Comparison of ENCODE assay signal across 8 cellular contexts in genomic region chr12:68451261-68452091, GRCh38.
DNase-seq lines count a peak whose midpoint lies in the region; ATAC-seq, FAIRE-seq and TF ChIP-seq lines count a peak whose summit lies in the region.

No MANE protein-coding gene starts in this region.

- H3K23me2 ChIP-seq in H9 (ENCODE audit: insufficient read length, low read depth, low read length, poor library complexity, severe bottlenecking) = no peaks in the 10 kb centered on the region

- TF ChIP-seq CTCF in GM13977 (IDR thresholded peaks at IDR 0.05; ENCODE audit: extremely low read depth, insufficient read depth, missing control alignments) (no peak), spleen (IDR thresholded peaks at IDR 0.05 in 8 of 11, conservative IDR thresholded peaks at IDR 0.05 in 3 of 11) (no peak), H9 (conservative IDR thresholded peaks at IDR 0.05) (no peak)

- no peaks in the 10 kb centered on the region for H3K9me3 ChIP-seq in spleen
- no peaks in the 10 kb centered on the region for H3K9me3 ChIP-seq in H9 (ENCODE audit: control insufficient read depth, low read depth, low read length)

- peaks cover 33 to 47% of the 10 kb centered on the region in 2 experiments for H3K4me1 Mint-ChIP-seq in H9

- in situ Hi-C loops in GM13977 (cut with MboI; ENCODE audit: low pct_unique_long_range_greater_than_20kb, low sequenced_read_pairs, unreplicated experiment) = no loop called here

- H3K18ac ChIP-seq in H9 (ENCODE audit: insufficient read length, low read depth, low read length) = no peak overlapping the region

- H3K79me2 ChIP-seq in H9 (ENCODE audit: insufficient read depth, low read length) = no peaks in the 10 kb centered on the region

- no peak overlapping the region for H4K8ac ChIP-seq in H9 (replicated peaks; ENCODE audit: insufficient read length, low read depth, low read length)

- peaks cover 36 to 98% (median 89%) of the 10 kb centered on the region in 6 donors for H3K4me1 ChIP-seq in spleen
- H3K4me1 ChIP-seq in H9 (ENCODE audit: insufficient read depth, low read length) = peaks cover 15% of the 10 kb centered on the region; the same call in 1 of the 2 replicates

- TF ChIP-seq POLR2A in spleen (IDR thresholded peaks at IDR 0.05) = no peak

- no peak overlapping the region for H3K56ac ChIP-seq in H9 (ENCODE audit: insufficient read length, low read depth, low read length)

- no peaks in the 10 kb centered on the region for H4K20me1 ChIP-seq in H9 (ENCODE audit: control insufficient read depth, insufficient read depth, insufficient read length)

- 6 to 16% (median 14%) methylated on average over 7 of the region's 7 CpGs for WGBS in spleen, 5 donors
- whole genome bisulfite sequencing in H9 (ENCODE audit: extremely low coverage, insufficient read length, low lambda C conversion rate) = no CpG with 5 or more reads among the region's 7 CpGs

- H2BK5ac ChIP-seq in H9 (ENCODE audit: insufficient read length, low read length) = no peak overlapping the region

- H3K4me3 Mint-ChIP-seq in H9 = no peak overlapping the region

- H3K36me3 ChIP-seq in spleen = no peaks in the 10 kb centered on the region

- peak; percentile 25 for DNase-seq in GM13977 (ENCODE audit: low spot score)
- DNase-seq in Kasumi-1 (lab: John Stamatoyannopoulos, UW) = peak; percentile 29 to 33
- DNase-seq in activated CD8-positive, alpha-beta memory T cell treated with anti-CD3 and anti-CD28 coated beads for 48 hours (ENCODE audit: low read depth in 2 of 3, low spot score in 2 of 3) = peak in 2 of 3 experiments; percentile 18 to 20
- DNase-seq in germinal center (ENCODE audit: low spot score) = peak; percentile 23
- DNase-seq in spleen = no peak
- DNase-seq in urothelium cell line (ENCODE audit: low spot score) = no peak
- DNase-seq in H9 = no peak

- H3K9ac ChIP-seq in H9 (ENCODE audit: extremely low read depth, insufficient read length, low read length) = no peak overlapping the region

- peaks cover 0 to 4% of the 10 kb centered on the region in 2 experiments; a peak in 2 of 5 replicates for H3K9me3 Mint-ChIP-seq in H9

- no peak overlapping the region for H4K91ac ChIP-seq in H9 (ENCODE audit: insufficient read length, low read depth, low read length)

- no peak overlapping the region for H2BK120ac ChIP-seq in H9 (ENCODE audit: low read depth, low read length, poor library complexity, severe bottlenecking)

- H3K27me3 ChIP-seq in spleen (replicated peaks in 1 of 7) (no peaks in the 10 kb centered on the region), H9 (ENCODE audit: insufficient read depth, low read length) (no peaks in the 10 kb centered on the region)

- H3K27ac ChIP-seq in spleen (peak overlapping the region; percentile 69 to 87 (median 76)), H9 (ENCODE audit: insufficient read length, low read depth, low read length) (no peak overlapping the region)

- H3K79me1 ChIP-seq in H9 (ENCODE audit: insufficient read depth, low read depth, low read length, poor library complexity, severe bottlenecking) = no peaks in the 10 kb centered on the region

- no peak overlapping the region for H2AFZ ChIP-seq in H9 (ENCODE audit: low read length)

- no peak overlapping the region for H3K4me2 ChIP-seq in H9 (ENCODE audit: insufficient read depth, insufficient read length, low read length)

- H2BK15ac ChIP-seq in H9 (ENCODE audit: low read depth, low read length) = no peak overlapping the region

- H3K23ac ChIP-seq in H9 (ENCODE audit: insufficient read length, low read depth, low read length) = no peak overlapping the region

- intact Hi-C loops in spleen (cut with DNase I; ENCODE audit: low total_unique reads) = no loop called here

- H4K5ac ChIP-seq in H9 (ENCODE audit: insufficient read length, low read depth, low read length) = no peak overlapping the region

- peak; percentile 71 for ATAC-seq in GM21619 (IDR thresholded peaks at IDR 0.05; ENCODE audit: unreplicated experiment)

- H3K36me3 Mint-ChIP-seq in H9 (ENCODE audit: insufficient read depth in 1 of 3, low read depth in 3 of 3) = peaks cover 0 to 4% (median 4%) of the 10 kb centered on the region in 3 experiments; a peak in 2 of 7 replicates

- peak overlapping the region in 6 of 8 donors; percentile 1 to 55 (median 12) for H3K4me3 ChIP-seq in spleen

- no peak overlapping the region for H3K27ac Mint-ChIP-seq in H9

- no peak overlapping the region for H2AK5ac ChIP-seq in H9 (ENCODE audit: insufficient read length, low read length)

- H3K4ac ChIP-seq in H9 (ENCODE audit: low read depth, low read length) = no peak overlapping the region

- no peak for FAIRE-seq in urothelium cell line (lab: Jason Lieb, UNC)

- no peak overlapping the region for H2BK20ac ChIP-seq in H9 (ENCODE audit: low read depth, low read length, poor library complexity, severe bottlenecking)

- H3K14ac ChIP-seq in H9 (ENCODE audit: insufficient read depth, low read length) = no peak overlapping the region

- no peak overlapping the region for H3T11ph ChIP-seq in H9 (ENCODE audit: low read length)

- H2BK12ac ChIP-seq in H9 (ENCODE audit: insufficient read length, low read depth, low read length) = no peak overlapping the region

- no peaks in the 10 kb centered on the region for H3K27me3 Mint-ChIP-seq in H9 (ENCODE audit: low read depth)

Comparison
In these comparisons a context has a peak if more than half of its experiments do, and no peak if none do; other contexts are left out.
1. DNase-seq: peak in GM13977 (single experiment), Kasumi-1 (2 of 2), activated CD8-positive, alpha-beta memory T cell treated with anti-CD3 and anti-CD28 coated beads for 48 hours (2 of 3) and germinal center (single experiment); none in spleen (single experiment), urothelium cell line (single experiment) and H9 (single experiment).